Comparison of ENCODE assay signal across 8 cellular contexts in the genomic region with DNA sequence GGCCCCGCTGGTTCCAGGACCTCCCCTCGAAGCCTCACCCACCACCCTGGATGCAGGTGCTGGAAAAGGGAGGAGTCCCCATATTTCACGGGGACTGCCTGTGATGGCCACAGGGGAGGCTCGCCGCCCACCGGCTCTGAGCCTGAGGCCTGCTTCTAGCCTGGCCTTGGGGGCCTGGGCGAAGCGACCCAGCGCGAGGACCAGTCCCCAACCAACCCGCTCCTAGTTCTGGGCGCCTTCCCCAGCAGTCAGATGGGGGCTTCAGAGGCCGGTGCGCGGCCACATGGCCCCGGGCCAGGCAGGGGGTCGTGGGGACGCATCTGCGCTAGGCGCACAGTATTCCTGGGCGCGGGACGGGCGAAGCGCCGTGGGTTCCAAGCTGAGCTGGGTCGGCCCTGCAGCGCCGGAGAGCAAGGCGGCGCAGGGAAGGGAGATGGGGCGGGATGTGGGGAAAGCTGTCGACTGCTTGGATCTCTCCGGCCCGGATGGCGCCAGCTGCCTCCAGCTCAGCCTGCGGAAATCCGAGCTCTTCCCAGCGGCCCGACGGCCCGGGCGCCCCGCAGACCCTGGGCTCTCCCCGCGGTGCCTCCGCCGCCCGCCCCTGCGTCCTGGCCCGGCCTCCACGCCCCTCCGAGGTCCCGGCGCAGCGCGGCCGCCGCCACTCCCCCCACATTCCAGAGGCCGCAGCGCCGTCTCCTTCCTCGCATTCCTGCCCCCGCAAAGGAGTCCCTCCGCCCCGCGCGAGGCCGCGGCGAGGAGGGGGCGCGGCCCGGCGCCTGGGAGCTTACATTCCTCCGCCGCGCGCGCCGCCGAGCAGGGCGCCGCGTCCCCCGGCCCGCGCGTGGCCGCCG. TPM values are rescaled to one million over a fixed set of nuclear protein-coding genes. Genes with fewer than 3 reads are reported as not detected.
DNase-seq lines count a peak whose midpoint lies in the region; FAIRE-seq and TF ChIP-seq lines count a peak whose summit lies in the region.

A gene (plus strand): TSS at position 788 of the 851 bp plus-strand sequence. CDS start 217 bp downstream, outside the sequence.

- H3K9me3 Mint-ChIP-seq in activated T-helper 1 cell treated with anti-CD3 and anti-CD28 coated beads, Interleukin-12 subunit alpha, Interleukin-12 subunit beta, Interleukin-2, Interleukin-4 antibody, amounts not matched to agents 30 ng/mL and 10 ng/mL and 1 ng/mL, durations not matched to agents 14 hours and 24 hours and 36 hours: no peaks in the 10 kb centered on the region

- H3K27me3 Mint-ChIP-seq in activated T-helper 1 cell treated with anti-CD3 and anti-CD28 coated beads, Interleukin-12 subunit alpha, Interleukin-12 subunit beta, Interleukin-2, Interleukin-4 antibody, amounts not matched to agents 30 ng/mL and 10 ng/mL and 1 ng/mL, durations not matched to agents 14 hours and 24 hours and 36 hours (ENCODE audit: insufficient read depth): peaks cover 42% of the 10 kb centered on the region

- no peaks in the 10 kb centered on the region for H3K4me1 Mint-ChIP-seq in activated T-helper 1 cell treated with anti-CD3 and anti-CD28 coated beads, Interleukin-12 subunit alpha, Interleukin-12 subunit beta, Interleukin-2, Interleukin-4 antibody, amounts not matched to agents 30 ng/mL and 10 ng/mL and 1 ng/mL, durations not matched to agents 14 hours and 24 hours and 36 hours (ENCODE audit: low read depth)

- H2AFZ ChIP-seq in osteoblast (ENCODE audit: low read length) (peak within 1 kb of the TSS; percentile 46), OCI-LY7 (ENCODE audit: low read length) (no peak within 1 kb of the TSS)

- BruUV-seq in OCI-LY7 (replicated peaks; lab: Mats Ljungman, UMichigan): no TSS peak

- CTCF ChIA-PET in OCI-LY7 (lab: Charles Lee; ENCODE audit: unreplicated experiment): no interaction called here

- TF ChIP-seq CTCF in WI38 (IDR thresholded peaks at IDR 0.05; ENCODE audit: low read depth, low read length): no peak
- TF ChIP-seq CTCF in osteoblast (IDR thresholded peaks at IDR 0.05; ENCODE audit: extremely low read depth, low read depth, low read length): no peak
- no peak for TF ChIP-seq CTCF in OCI-LY7 (conservative IDR thresholded peaks at IDR 0.05; ENCODE audit: low read length)

- H3K9me3 ChIP-seq in HAP-1 (no peaks in the 10 kb centered on the region), osteoblast (ENCODE audit: low read depth, low read length) (no peaks in the 10 kb centered on the region), OCI-LY7 (ENCODE audit: low read length) (no peaks in the 10 kb centered on the region)

- no peak for FAIRE-seq in frontal cortex (lab: Jason Lieb, UNC)

- H3K4me2 ChIP-seq in osteoblast (ENCODE audit: insufficient read depth, low read length) (peak within 1 kb of the TSS; percentile 86), OCI-LY7 (ENCODE audit: low read length) (no peak within 1 kb of the TSS)

- DNase-seq in HAP-1 (ENCODE audit: low spot score in 2 of 2) (peak; percentile 79 to 89), frontal cortex (ENCODE audit: low spot score in 2 of 2) (peak; percentile 71 to 75), osteoblast (ENCODE audit: insufficient read length, low spot score, missing footprints) (peak; percentile 99), OCI-LY7 (ENCODE audit: low spot score) (no peak), NOMO-1 treated with dmso at 0.1 percent for 144 hours (lab: John Stamatoyannopoulos, UW; ENCODE audit: unreplicated experiment) (no peak), DMS79 (lab: John Stamatoyannopoulos, UW) (no peak)
- no peak for DNase-seq in activated T-helper 1 cell treated with anti-CD3 and anti-CD28 coated beads, Interleukin-12 subunit alpha, Interleukin-12 subunit beta, Interleukin-2, Interleukin-4 antibody, amounts not matched to agents 30 ng/mL and 10 ng/mL and 1 ng/mL, durations not matched to agents 14 hours and 24 hours and 36 hours (ENCODE audit: low spot score)

- POLR2A ChIA-PET in OCI-LY7 (lab: Charles Lee): no interaction called here

- H3K27ac Mint-ChIP-seq in activated T-helper 1 cell treated with anti-CD3 and anti-CD28 coated beads, Interleukin-12 subunit alpha, Interleukin-12 subunit beta, Interleukin-2, Interleukin-4 antibody, amounts not matched to agents 30 ng/mL and 10 ng/mL and 1 ng/mL, durations not matched to agents 14 hours and 24 hours and 36 hours: no peak within 1 kb of the TSS

- H3K79me2 ChIP-seq in osteoblast (ENCODE audit: insufficient read depth, low read length): peaks cover 37% of the 10 kb centered on the region
- H3K79me2 ChIP-seq in OCI-LY7 (ENCODE audit: insufficient read depth, low read depth, low read length): no peaks in the 10 kb centered on the region

- H3K27ac ChIP-seq in osteoblast (ENCODE audit: low read depth, low read length): no peak within 1 kb of the TSS
- H3K27ac ChIP-seq in OCI-LY7 (ENCODE audit: low read depth, low read length, poor library complexity, severe bottlenecking): no peak within 1 kb of the TSS

- H3K4me3 ChIP-seq in HAP-1: peak within 1 kb of the TSS; percentile 59
- H3K4me3 ChIP-seq in WI38 (ENCODE audit: low read depth, low read length): peak within 1 kb of the TSS; percentile 83
- peak within 1 kb of the TSS; percentile 81 for H3K4me3 ChIP-seq in osteoblast (ENCODE audit: insufficient read depth, low read length)
- no peak within 1 kb of the TSS for H3K4me3 ChIP-seq in OCI-LY7 (ENCODE audit: low read depth, low read length, poor library complexity, severe bottlenecking)

- H3K36me3 ChIP-seq in HAP-1 (replicated peaks) (no peaks in the 10 kb centered on the region), osteoblast (ENCODE audit: insufficient read depth, low read length) (no peaks in the 10 kb centered on the region), OCI-LY7 (ENCODE audit: insufficient read depth, low read length) (no peaks in the 10 kb centered on the region)

- H3K4me1 ChIP-seq in HAP-1 (peaks cover 9% of the 10 kb centered on the region), osteoblast (ENCODE audit: insufficient read depth, low read length) (peaks cover 11% of the 10 kb centered on the region), OCI-LY7 (ENCODE audit: insufficient read depth, low read length, poor library complexity, severe bottlenecking) (no peaks in the 10 kb centered on the region)

- H4K20me1 ChIP-seq in osteoblast (ENCODE audit: insufficient read depth, low read length): peaks cover 31% of the 10 kb centered on the region
- 0 out of 2 replicates have a peak, but pooled peaks cover 4% of the 10 kb centered on the region for H4K20me1 ChIP-seq in OCI-LY7 (ENCODE audit: insufficient read depth, low read length)

- no peaks in the 10 kb centered on the region for H3K27me3 ChIP-seq in HAP-1 (ENCODE audit: low read depth)
- no peaks in the 10 kb centered on the region for H3K27me3 ChIP-seq in osteoblast (ENCODE audit: insufficient read depth, low read length)

- H3K36me3 Mint-ChIP-seq in activated T-helper 1 cell treated with anti-CD3 and anti-CD28 coated beads, Interleukin-12 subunit alpha, Interleukin-12 subunit beta, Interleukin-2, Interleukin-4 antibody, amounts not matched to agents 30 ng/mL and 10 ng/mL and 1 ng/mL, durations not matched to agents 14 hours and 24 hours and 36 hours (ENCODE audit: low read depth): peaks cover 2% of the 10 kb centered on the region

- no peak within 1 kb of the TSS for H3K4me3 Mint-ChIP-seq in activated T-helper 1 cell treated with anti-CD3 and anti-CD28 coated beads, Interleukin-12 subunit alpha, Interleukin-12 subunit beta, Interleukin-2, Interleukin-4 antibody, amounts not matched to agents 30 ng/mL and 10 ng/mL and 1 ng/mL, durations not matched to agents 14 hours and 24 hours and 36 hours

- intact Hi-C loops in OCI-LY7 (cut with micrococcal nuclease; ENCODE audit: unreplicated experiment): no loop called here
- intact Hi-C loops in activated T-helper 1 cell treated with anti-CD3 and anti-CD28 coated beads, Interleukin-12 subunit alpha, Interleukin-12 subunit beta, Interleukin-2, Interleukin-4 antibody, amounts not matched to agents 30 ng/mL and 10 ng/mL and 1 ng/mL, durations not matched to agents 14 hours and 24 hours and 36 hours (cut with micrococcal nuclease): no loop called here

- in situ Hi-C loops in HAP-1 (cut with MboI; ENCODE audit: low sequenced_read_pairs): no loop called here

- no peaks in the 10 kb centered on the region for H3K9me2 ChIP-seq in OCI-LY7 (ENCODE audit: insufficient read depth, low read length)

RNA-seq across cellular contexts. Expression of the gene that starts here (rescaled TPM):
- total RNA-seq in frontal cortex (20.4 TPM), osteoblast (38.7 and 43.9 TPM in 2 replicates), OCI-LY7 (2022) (1.5 TPM in 2 replicates)
- 0.67 and 1.4 TPM in 2 replicates for total RNA-seq in OCI-LY7 (2014; rRNA removed; shearing (Covaris generic))
- 0.39 and 0.86 TPM in 2 replicates for total RNA-seq in activated T-helper 1 cell treated with anti-CD3 and anti-CD28 coated beads, Interleukin-12 subunit alpha, Interleukin-12 subunit beta, Interleukin-2, Interleukin-4 antibody, amounts not matched to agents 30 ng/mL and 10 ng/mL and 1 ng/mL, durations not matched to agents 14 hours and 24 hours and 36 hours

Comparison
In these comparisons a context has a peak if more than half of its experiments do, and no peak if none do; other contexts are left out.
1. DNase-seq: peak in HAP-1 (2 of 2), frontal cortex (2 of 2) and osteoblast (single experiment); none in OCI-LY7 (single experiment), NOMO-1 treated with dmso at 0.1 percent for 144 hours (single experiment), activated T-helper 1 cell treated with anti-CD3 and anti-CD28 coated beads, Interleukin-12 subunit alpha, Interleukin-12 subunit beta, Interleukin-2, Interleukin-4 antibody, amounts not matched to agents 30 ng/mL and 10 ng/mL and 1 ng/mL, durations not matched to agents 14 hours and 24 hours and 36 hours (single experiment) and DMS79 (single experiment).